ENCODE assay signal across 21 cellular contexts in genomic region chr1:200146100-200146499, GRCh38.
DNase-seq lines count a peak whose midpoint lies in the region; ATAC-seq and TF ChIP-seq lines count a peak whose summit lies in the region.
"Had no signal": no experiment of that assay in that cellular context is flagged by ENCODE, and none has a peak within 500 bp of the region (broad histone marks: within the 10 kb centered on the region; RNA-seq: fewer than 3 reads in every experiment).

No MANE protein-coding gene starts in this region.

- H3K4me1 Mint-ChIP-seq in activated B cell treated with CpG ODN at 0.5 μM for 24 hours: peaks cover 30% of the 10 kb centered on the region
- H3K4me1 Mint-ChIP-seq: brain, WTC11 had no signal

- no peaks in the 10 kb centered on the region for H3K27me3 Mint-ChIP-seq in activated B cell treated with CpG ODN at 0.5 μM for 24 hours
- H3K27me3 Mint-ChIP-seq: activated CD8-positive, alpha-beta memory T cell treated with anti-CD3 and anti-CD28 coated beads, Interleukin-2, amount 10 ng/mL, durations not matched to agents 7 days and 5 days; CD4-positive, alpha-beta memory T cell had no signal

- POLR2A ChIA-PET in activated B cell treated with CpG ODN at 0.5 μM for 24 hours (lab: Charles Lee): interaction anchor here (0.7 kb wide), 1 partner anchor 156 kb away, joined by 5 read pairs; no protein-coding TSS in a partner anchor

- no peak overlapping the region for H3K27ac Mint-ChIP-seq in activated B cell treated with CpG ODN at 0.5 μM for 24 hours
- H3K27ac Mint-ChIP-seq: activated CD8-positive, alpha-beta memory T cell treated with anti-CD3 and anti-CD28 coated beads, Interleukin-2, amount 10 ng/mL, durations not matched to agents 7 days and 5 days; brain; CD4-positive, alpha-beta memory T cell; WTC11 had no signal

- no peak for TF ChIP-seq CTCF in activated B cell treated with CpG ODN at 0.5 μM for 24 hours (IDR thresholded peaks at IDR 0.05)

- CTCF ChIA-PET in activated B cell treated with CpG ODN at 0.5 μM for 24 hours (lab: Charles Lee): interaction anchor here (1.4 kb wide), 1 partner anchor 343 kb away, joined by 3 read pairs; no protein-coding TSS in a partner anchor

- no peaks in the 10 kb centered on the region for H3K36me3 Mint-ChIP-seq in activated B cell treated with CpG ODN at 0.5 μM for 24 hours (ENCODE audit: low read depth)
- H3K36me3 Mint-ChIP-seq: activated CD8-positive, alpha-beta memory T cell treated with anti-CD3 and anti-CD28 coated beads, Interleukin-2, amount 10 ng/mL, durations not matched to agents 7 days and 5 days; brain; CD4-positive, alpha-beta memory T cell had no signal

- no peak overlapping the region for H3K4me3 Mint-ChIP-seq in activated B cell treated with CpG ODN at 0.5 μM for 24 hours
- H3K4me3 Mint-ChIP-seq: activated CD8-positive, alpha-beta memory T cell treated with anti-CD3 and anti-CD28 coated beads, Interleukin-2, amount 10 ng/mL, durations not matched to agents 7 days and 5 days; brain; CD4-positive, alpha-beta memory T cell; WTC11 had no signal

- DNase-seq in NOMO-1 treated with DMSO at 0.1 percent for 48 hours (lab: John Stamatoyannopoulos, UW; ENCODE audit: unreplicated experiment) (peak; percentile 4), NOMO-1 treated with dmso at 0.1 percent for 144 hours (lab: John Stamatoyannopoulos, UW; ENCODE audit: unreplicated experiment) (no peak), activated B cell treated with CpG ODN at 0.5 μM for 24 hours (no peak), mesenteric fat pad (ENCODE audit: low spot score) (no peak), COLO668 (lab: John Stamatoyannopoulos, UW; ENCODE audit: unreplicated experiment) (no peak), OCI-M2 (lab: John Stamatoyannopoulos, UW; ENCODE audit: unreplicated experiment) (no peak), DMS153 treated with DMSO at 0.1 percent for 48 hours (lab: John Stamatoyannopoulos, UW; ENCODE audit: unreplicated experiment) (no peak)
- DNase-seq: activated CD8-positive, alpha-beta memory T cell treated with anti-CD3 and anti-CD28 coated beads, Interleukin-2, amount 10 ng/mL, durations not matched to agents 7 days and 5 days; activated T-cell treated with anti-CD3 and anti-CD28 coated beads, Interleukin-2, amount 50 U/mL, for 48 hours; CD4-positive, alpha-beta memory T cell; H7; islet precursor cell; KBM-7; left ventricle myocardium inferior; MV-4-11; NCI-H1436 treated with DMSO at 0.1 percent for 48 hours; Right ventricle myocardium superior; stimulated activated naive CD4-positive, alpha-beta T cell had no signal

- H3K9me3 Mint-ChIP-seq in activated B cell treated with CpG ODN at 0.5 μM for 24 hours: no peaks in the 10 kb centered on the region
- H3K9me3 Mint-ChIP-seq: CD4-positive, alpha-beta memory T cell; WTC11 had no signal

- ATAC-seq in HG03159 (IDR thresholded peaks at IDR 0.05; ENCODE audit: unreplicated experiment) (peak; percentile 53), activated B cell treated with CpG ODN at 0.5 μM for 24 hours (ENCODE audit: low read depth) (peak; percentile 40)
- ATAC-seq: activated CD8-positive, alpha-beta memory T cell treated with anti-CD3 and anti-CD28 coated beads, Interleukin-2, amount 10 ng/mL, durations not matched to agents 7 days and 5 days; WTC11 had no signal

- intact Hi-C loops in activated B cell treated with CpG ODN at 0.5 μM for 24 hours (cut with micrococcal nuclease): no loop called here
